ENCODE assay signal across 27 cellular contexts in genomic region chr10:101578803-101579515, GRCh38. TPM values are rescaled to one million over a fixed set of nuclear protein-coding genes. Genes with fewer than 3 reads are reported as not detected.
A peak's percentile ranks its signal among the peaks of the same experiment; 100 is the strongest.
DNase-seq lines count a peak whose midpoint lies in the region; ATAC-seq and TF ChIP-seq lines count a peak whose summit lies in the region.
"Had no signal": no experiment of that assay in that cellular context is flagged by ENCODE, and none has a peak within 500 bp of the region (broad histone marks: within the 10 kb centered on the region; RNA-seq: fewer than 3 reads in every experiment).

No MANE protein-coding gene starts in this region.

- H3K9me3 Mint-ChIP-seq in activated naive CD8-positive, alpha-beta T cell (ENCODE audit: low read depth) = no peaks in the 10 kb centered on the region
- H3K9me3 Mint-ChIP-seq in activated naive CD8-positive, alpha-beta T cell treated with anti-CD3 and anti-CD28 coated beads for 36 hours = no peaks in the 10 kb centered on the region
- H3K9me3 Mint-ChIP-seq in endothelial cell (ENCODE audit: unreplicated experiment) = no peaks in the 10 kb centered on the region
- H3K9me3 Mint-ChIP-seq in T-helper 2 cell treated with Interferon-gamma antibody and Interleukin-4, amounts not matched to agents 5 μg/mL and 100 μg/mL, for 36 hours = no peaks in the 10 kb centered on the region
- H3K9me3 Mint-ChIP-seq: CD8-positive, alpha-beta T cell had no signal

- H3K4me1 ChIP-seq in RWPE2 (ENCODE audit: insufficient read depth, poor library complexity, severe bottlenecking) = no peaks in the 10 kb centered on the region
- no peaks in the 10 kb centered on the region for H3K4me1 ChIP-seq in upper lobe of right lung
- H3K4me1 ChIP-seq: Caco-2 had no signal

- H3K4me3 Mint-ChIP-seq in activated naive CD8-positive, alpha-beta T cell = no peak overlapping the region
- no peak overlapping the region for H3K4me3 Mint-ChIP-seq in activated naive CD8-positive, alpha-beta T cell treated with anti-CD3 and anti-CD28 coated beads for 36 hours
- H3K4me3 Mint-ChIP-seq in endothelial cell (ENCODE audit: unreplicated experiment) = peak overlapping the region; percentile 45
- H3K4me3 Mint-ChIP-seq in T-helper 2 cell treated with Interferon-gamma antibody and Interleukin-4, amounts not matched to agents 5 μg/mL and 100 μg/mL, for 36 hours = no peak overlapping the region
- H3K4me3 Mint-ChIP-seq: B cell; CD8-positive, alpha-beta T cell had no signal

- ATAC-seq in RWPE2 (ENCODE audit: low read depth) = no peak
- ATAC-seq in upper lobe of right lung = no peak
- no peak for ATAC-seq in HG03095 (IDR thresholded peaks at IDR 0.05; ENCODE audit: unreplicated experiment)
- ATAC-seq: CD8-positive, alpha-beta T cell; HCT116 had no signal

- H3K27ac ChIP-seq in RWPE2 (ENCODE audit: poor library complexity, severe bottlenecking) = no peak overlapping the region
- H3K27ac ChIP-seq in upper lobe of right lung = no peak overlapping the region
- H3K27ac ChIP-seq: 22Rv1, C4-2B, SK-N-MC had no signal

- H3K9me3 ChIP-seq in RWPE2 (ENCODE audit: severe bottlenecking) (no peaks in the 10 kb centered on the region), upper lobe of right lung (no peaks in the 10 kb centered on the region)
- H3K9me3 ChIP-seq: Caco-2 had no signal

- peaks cover 2% of the 10 kb centered on the region for H3K4me1 Mint-ChIP-seq in activated naive CD8-positive, alpha-beta T cell (ENCODE audit: low read depth)
- no peaks in the 10 kb centered on the region for H3K4me1 Mint-ChIP-seq in activated naive CD8-positive, alpha-beta T cell treated with anti-CD3 and anti-CD28 coated beads for 36 hours
- no peaks in the 10 kb centered on the region for H3K4me1 Mint-ChIP-seq in endothelial cell (ENCODE audit: unreplicated experiment)
- no peaks in the 10 kb centered on the region for H3K4me1 Mint-ChIP-seq in T-helper 2 cell treated with Interferon-gamma antibody and Interleukin-4, amounts not matched to agents 5 μg/mL and 100 μg/mL, for 36 hours (ENCODE audit: low read depth)
- H3K4me1 Mint-ChIP-seq: B cell had no signal

- H3K27me3 ChIP-seq in RWPE2 (ENCODE audit: insufficient read depth, poor library complexity, severe bottlenecking) (no peaks in the 10 kb centered on the region), upper lobe of right lung (no peaks in the 10 kb centered on the region)

- H3K36me3 ChIP-seq in RWPE2 (ENCODE audit: low read depth) = peaks cover 10% of the 10 kb centered on the region
- peaks cover 44% of the 10 kb centered on the region for H3K36me3 ChIP-seq in upper lobe of right lung

- DNase-seq in activated naive CD8-positive, alpha-beta T cell treated with anti-CD3 and anti-CD28 coated beads for 36 hours = no peak
- DNase-seq in RWPE2 (ENCODE audit: low spot score) = peak; percentile 52
- no peak for DNase-seq in endothelial cell (ENCODE audit: low spot score)
- DNase-seq in upper lobe of right lung = peak; percentile 55
- DNase-seq in T-helper 2 cell treated with Interferon-gamma antibody and Interleukin-4, amounts not matched to agents 5 μg/mL and 100 μg/mL, for 36 hours (ENCODE audit: low spot score) = no peak
- no peak for DNase-seq in NCI-H345 treated with DMSO at 0.1 percent for 48 hours (lab: John Stamatoyannopoulos, UW; ENCODE audit: unreplicated experiment)
- DNase-seq: Caco-2; CD8-positive, alpha-beta T cell; DMS79; EL; GDM1; KBM-7; MV-4-11; NCI-H1105 treated with DMSO at 0.1 percent for 48 hours; NCI-H1694; NCI-H2029 treated with DMSO at 0.1 percent for 48 hours; NCI-H510A; NCI-H69; RPMI8226; SIG-M5 had no signal

- intact Hi-C loops in upper lobe of right lung (cut with DNase I) = loop anchor here (10.0 kb wide), 1 partner anchor 364 kb away; no protein-coding TSS in a partner anchor

- H3K36me3 Mint-ChIP-seq in activated naive CD8-positive, alpha-beta T cell = peaks cover 1% of the 10 kb centered on the region
- H3K36me3 Mint-ChIP-seq in activated naive CD8-positive, alpha-beta T cell treated with anti-CD3 and anti-CD28 coated beads for 36 hours = peaks cover 2% of the 10 kb centered on the region
- H3K36me3 Mint-ChIP-seq in endothelial cell (ENCODE audit: low read depth, unreplicated experiment) = peaks cover 10% of the 10 kb centered on the region
- peaks cover 3% of the 10 kb centered on the region for H3K36me3 Mint-ChIP-seq in T-helper 2 cell treated with Interferon-gamma antibody and Interleukin-4, amounts not matched to agents 5 μg/mL and 100 μg/mL, for 36 hours (ENCODE audit: low read depth)

- H3K27ac Mint-ChIP-seq in activated naive CD8-positive, alpha-beta T cell = peak overlapping the region; percentile 2
- no peak overlapping the region for H3K27ac Mint-ChIP-seq in activated naive CD8-positive, alpha-beta T cell treated with anti-CD3 and anti-CD28 coated beads for 36 hours
- no peak overlapping the region for H3K27ac Mint-ChIP-seq in endothelial cell (ENCODE audit: unreplicated experiment)
- H3K27ac Mint-ChIP-seq in T-helper 2 cell treated with Interferon-gamma antibody and Interleukin-4, amounts not matched to agents 5 μg/mL and 100 μg/mL, for 36 hours = no peak overlapping the region
- H3K27ac Mint-ChIP-seq: B cell; CD8-positive, alpha-beta T cell had no signal

- TF ChIP-seq CTCF in RWPE2 (IDR thresholded peaks at IDR 0.05; ENCODE audit: poor library complexity, severe bottlenecking) (no peak), endothelial cell (IDR thresholded peaks at IDR 0.05; ENCODE audit: unreplicated experiment) (no peak), upper lobe of right lung (IDR thresholded peaks at IDR 0.05) (no peak)

- H3K4me3 ChIP-seq in RWPE2 (ENCODE audit: severe bottlenecking) (no peak overlapping the region), upper lobe of right lung (no peak overlapping the region)
- H3K4me3 ChIP-seq: SK-N-MC had no signal

- H3K27me3 Mint-ChIP-seq in activated naive CD8-positive, alpha-beta T cell = no peaks in the 10 kb centered on the region
- H3K27me3 Mint-ChIP-seq in activated naive CD8-positive, alpha-beta T cell treated with anti-CD3 and anti-CD28 coated beads for 36 hours = no peaks in the 10 kb centered on the region
- H3K27me3 Mint-ChIP-seq in endothelial cell (ENCODE audit: unreplicated experiment) = peaks cover 15% of the 10 kb centered on the region
- H3K27me3 Mint-ChIP-seq in T-helper 2 cell treated with Interferon-gamma antibody and Interleukin-4, amounts not matched to agents 5 μg/mL and 100 μg/mL, for 36 hours (ENCODE audit: low read depth) = no peaks in the 10 kb centered on the region
- H3K27me3 Mint-ChIP-seq: B cell had no signal

RNA-seq across cellular contexts. Expression of gene POLL, which starts 9.1 kb away (rescaled TPM):
- total RNA-seq in activated naive CD8-positive, alpha-beta T cell treated with anti-CD3 and anti-CD28 coated beads for 36 hours = 10 to 100 TPM; 27.4 to 28.6 TPM
- total RNA-seq in endothelial cell (ENCODE audit: unreplicated experiment) (44.8 TPM), upper lobe of right lung (30.4 TPM)

RNA-seq across cellular contexts. Expression of gene DPCD, which starts 9.2 kb away (rescaled TPM):
- total RNA-seq in activated naive CD8-positive, alpha-beta T cell treated with anti-CD3 and anti-CD28 coated beads for 36 hours = 10 to 100 TPM; 20.4 to 22.9 TPM
- total RNA-seq in endothelial cell (ENCODE audit: unreplicated experiment) = 16.7 TPM
- total RNA-seq in upper lobe of right lung = 7.2 TPM

Comparison
In these comparisons a context has a peak if more than half of its experiments do, and no peak if none do; other contexts are left out.
1. DNase-seq: peak in RWPE2 (single experiment) and upper lobe of right lung (single experiment); none in activated naive CD8-positive, alpha-beta T cell treated with anti-CD3 and anti-CD28 coated beads for 36 hours (single experiment), endothelial cell (single experiment), T-helper 2 cell treated with Interferon-gamma antibody and Interleukin-4, amounts not matched to agents 5 μg/mL and 100 μg/mL, for 36 hours (single experiment) and NCI-H345 treated with DMSO at 0.1 percent for 48 hours (single experiment).